ENCODE assay signal across 12 cellular contexts in the genomic region with DNA sequence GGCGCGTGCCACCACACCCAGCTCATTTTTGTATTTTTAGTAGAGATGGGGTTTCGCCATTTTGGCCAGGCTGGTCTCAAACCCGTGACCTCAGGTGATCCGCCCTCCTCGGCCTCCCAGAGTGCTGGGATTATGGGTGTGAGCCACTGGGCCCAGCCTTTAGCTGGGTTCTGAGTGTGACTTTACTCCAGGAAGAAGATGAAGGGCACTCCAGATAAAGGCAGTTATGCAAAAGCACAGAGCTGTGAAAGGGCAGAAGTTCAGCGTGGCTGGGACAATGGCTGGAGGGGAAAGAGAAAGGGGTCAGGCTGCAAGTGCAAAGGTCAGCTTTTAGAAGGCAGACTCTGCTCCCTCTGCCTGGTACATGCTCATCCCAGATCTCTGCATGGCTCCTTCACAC. TPM values are rescaled to one million over a fixed set of nuclear protein-coding genes. Genes with fewer than 3 reads are reported as not detected.
A peak's percentile ranks its signal among the peaks of the same experiment; 100 is the strongest.
DNase-seq lines count a peak whose midpoint lies in the region; ATAC-seq, FAIRE-seq and TF ChIP-seq lines count a peak whose summit lies in the region.
"Had no signal": no experiment of that assay in that cellular context is flagged by ENCODE, and none has a peak within 500 bp of the region (broad histone marks: within the 10 kb centered on the region; RNA-seq: fewer than 3 reads in every experiment).

No MANE protein-coding gene starts in this region.

- no peak for DNase-seq in Right ventricle myocardium inferior (ENCODE audit: missing footprints)
- DNase-seq in right atrium auricular region (ENCODE audit: low spot score), result no peak
- DNase-seq in activated B cell treated with CpG ODN at 0.5 μM for 24 hours, result no peak
- peak; percentile 44 to 64 for DNase-seq in left colon
- DNase-seq in stomach, result no peak
- DNase-seq in H54 (ENCODE audit: insufficient read length, low spot score), result no peak
- no peak for DNase-seq in KBM-7
- DNase-seq: activated CD4-positive, alpha-beta T cell treated with anti-CD3 and anti-CD28 coated beads for 48 hours; activated naive CD4-positive, alpha-beta T cell treated with anti-CD3 and anti-CD28 coated beads for 36 hours; EL had no signal

- H3K27ac ChIP-seq in right atrium auricular region (no peak overlapping the region), stomach (peak overlapping the region; percentile 39 to 75 (median 46))

- ATAC-seq in Right ventricle myocardium inferior (peak; percentile 20), activated B cell treated with CpG ODN at 0.5 μM for 24 hours (ENCODE audit: low read depth) (no peak), left colon (peak; percentile 89), HG03175 (IDR thresholded peaks at IDR 0.05; ENCODE audit: unreplicated experiment) (no peak)

- POLR2A ChIA-PET in activated B cell treated with CpG ODN at 0.5 μM for 24 hours (lab: Charles Lee), result interaction anchor here (1.0 to 1.5 kb wide), 4 partner anchors 8 to 40 kb away, joined by 4 to 7 read pairs (median 5); a partner anchor contains a TSS

- H3K9me3 ChIP-seq in right atrium auricular region (no peaks in the 10 kb centered on the region), stomach (no peaks in the 10 kb centered on the region)

- no peak for TF ChIP-seq CTCF in right atrium auricular region (IDR thresholded peaks at IDR 0.05)
- TF ChIP-seq CTCF in activated B cell treated with CpG ODN at 0.5 μM for 24 hours (IDR thresholded peaks at IDR 0.05), result no peak
- no peak for TF ChIP-seq CTCF in stomach (IDR thresholded peaks at IDR 0.05)

- TF ChIP-seq POLR2A in stomach (IDR thresholded peaks at IDR 0.05) (no peak), H54 (IDR thresholded peaks at IDR 0.05; ENCODE audit: low read depth, low read length) (no peak)

- peak overlapping the region; percentile 82 for H3K27ac Mint-ChIP-seq in activated B cell treated with CpG ODN at 0.5 μM for 24 hours

- FAIRE-seq in H54 (lab: Jason Lieb, UNC), result no peak
- FAIRE-seq: colon had no signal

- WGBS in stomach, 5 donors, result 79 to 87% (median 84%) methylated on average over 7 of the region's 7 CpGs

- H3K9me3 Mint-ChIP-seq in activated B cell treated with CpG ODN at 0.5 μM for 24 hours, result no peaks in the 10 kb centered on the region
- H3K9me3 Mint-ChIP-seq: activated naive CD4-positive, alpha-beta T cell treated with anti-CD3 and anti-CD28 coated beads for 36 hours had no signal

- no peaks in the 10 kb centered on the region for H3K36me3 ChIP-seq in right atrium auricular region
- H3K36me3 ChIP-seq in stomach, result no peaks in the 10 kb centered on the region

- H3K4me1 ChIP-seq in right atrium auricular region (peaks cover 0 to 23% of the 10 kb centered on the region in 2 donors), stomach (peaks cover 17 to 66% (median 31%) of the 10 kb centered on the region in 4 donors)

- no peak for TF ChIP-seq EP300 in stomach (IDR thresholded peaks at IDR 0.05)

- peaks cover 67% of the 10 kb centered on the region for H3K4me1 Mint-ChIP-seq in activated B cell treated with CpG ODN at 0.5 μM for 24 hours

- H3K27me3 Mint-ChIP-seq in activated B cell treated with CpG ODN at 0.5 μM for 24 hours, result no peaks in the 10 kb centered on the region

- intact Hi-C loops in Right ventricle myocardium inferior (cut with DNase I) (loop anchor here (5.0 kb wide), 1 partner anchor 40 kb away; a partner anchor contains a TSS), activated B cell treated with CpG ODN at 0.5 μM for 24 hours (cut with micrococcal nuclease) (no loop called here), left colon (cut with DNase I, micrococcal nuclease) (no loop called here), stomach (cut with DNase I; ENCODE audit: low total_unique reads) (no loop called here)

- in situ Hi-C loops in KBM-7 (cut with MboI; ENCODE audit: low pct_unique_long_range_greater_than_20kb, low sequenced_read_pairs), result no loop called here

- H3K4me3 Mint-ChIP-seq in activated B cell treated with CpG ODN at 0.5 μM for 24 hours, result no peak overlapping the region

- H3K36me3 Mint-ChIP-seq in activated B cell treated with CpG ODN at 0.5 μM for 24 hours (ENCODE audit: low read depth), result peaks cover 3% of the 10 kb centered on the region

- CTCF ChIA-PET in activated B cell treated with CpG ODN at 0.5 μM for 24 hours (lab: Charles Lee), result interaction anchor here (0.7 to 1.4 kb wide), 3 partner anchors 11 to 108 kb away, joined by 3 to 8 read pairs (median 3); a partner anchor contains a TSS

- H3K27me3 ChIP-seq in right atrium auricular region (no peaks in the 10 kb centered on the region), stomach (no peaks in the 10 kb centered on the region)

- H3K4me3 ChIP-seq in right atrium auricular region (no peak overlapping the region), stomach (no peak overlapping the region)

RNA-seq across cellular contexts. Expression of a gene that starts 39.7 kb away (rescaled TPM):
- total RNA-seq in Right ventricle myocardium inferior (34.7 TPM), right atrium auricular region (10 to 100 TPM in 1 of 2 donors, 1 to 10 TPM in 1; 6.7 to 11.9 TPM), activated B cell treated with CpG ODN at 0.5 μM for 24 hours (21.6 and 24.4 TPM in 2 replicates), left colon (10 to 100 TPM; 17.5 to 18.9 TPM), stomach (10 to 100 TPM; 23.2 to 40.3 (median 24.5) TPM)
- polyA plus RNA-seq in stomach, result 10 to 100 TPM in 2 of 3 donors, 1 to 10 TPM in 1; 4.9 to 12.5 (median 12.4) TPM

Comparison
In these comparisons a context has a peak if more than half of its experiments do, and no peak if none do; other contexts are left out.
1. ATAC-seq: peak in Right ventricle myocardium inferior (single experiment) and left colon (single experiment); none in activated B cell treated with CpG ODN at 0.5 μM for 24 hours (single experiment) and HG03175 (single experiment).
2. DNase-seq: peak in left colon (2 of 2); none in Right ventricle myocardium inferior (single experiment), right atrium auricular region (single experiment), activated B cell treated with CpG ODN at 0.5 μM for 24 hours (single experiment), stomach (single experiment), H54 (single experiment) and KBM-7 (single experiment).
3. H3K27ac ChIP-seq: peak in stomach (5 of 5); none in right atrium auricular region (0 of 2).